In genomic region chr20:22533823-22534751, GRCh38 we compare ENCODE assay signal across 26 cellular contexts. TPM values are rescaled to one million over a fixed set of nuclear protein-coding genes. Genes with fewer than 3 reads are reported as not detected.
A peak's percentile ranks its signal among the peaks of the same experiment; 100 is the strongest.
DNase-seq lines count a peak whose midpoint lies in the region; ATAC-seq and TF ChIP-seq lines count a peak whose summit lies in the region.
"Had no signal": no experiment of that assay in that cellular context is flagged by ENCODE, and none has a peak within 500 bp of the region (broad histone marks: within the 10 kb centered on the region; RNA-seq: fewer than 3 reads in every experiment).

No MANE protein-coding gene starts in this region.

- no peak for TF ChIP-seq POLR2A in body of pancreas (IDR thresholded peaks at IDR 0.05)
- no peak for TF ChIP-seq POLR2A in stomach (IDR thresholded peaks at IDR 0.05)

- H3K9me3 ChIP-seq in body of pancreas (peaks cover 0 to 3% (median 0%) of the 10 kb centered on the region in 3 donors), stomach (no peaks in the 10 kb centered on the region)
- H3K9me3 ChIP-seq: A549; BLaER1 treated with 17β-estradiol and CSF1 and Interleukin-3, amounts not matched to agents 10 nM and 100 nM; HAP-1 had no signal

- DNase-seq in NCI-H146 treated with DMSO at 0.1 percent for 48 hours (lab: John Stamatoyannopoulos, UW; ENCODE audit: unreplicated experiment) (peak; percentile 27), body of pancreas (peak in 3 of 4 donors; percentile 37 to 49 (median 46)), mucosa of gallbladder (ENCODE audit: low spot score) (peak; percentile 72), stomach (peak; percentile 56), midbrain (lab: John Stamatoyannopoulos, UW) (no peak), anterior cingulate cortex (lab: John Stamatoyannopoulos, UW) (no peak)
- DNase-seq: AML-193; CD4-positive, alpha-beta T cell; GOT3; HFFc6; MM.1S; NCI-H1694 treated with DMSO at 0.1 percent for 48 hours; NCI-H2081; NCI-H2171; NCI-H226; NCI-H524; NCI-H774; NK-92 treated with Interleukin-12 subunit alpha and Interleukin-12 subunit beta, amount 100 ng/mL, for 24 hours; RPMI8226; SHP77 treated with DMSO at 0.1 percent for 48 hours had no signal

- intact Hi-C loops in body of pancreas (cut with DNase I) (no loop called here), stomach (cut with DNase I; ENCODE audit: low total_unique reads) (no loop called here)

- H3K27me3 ChIP-seq in body of pancreas: no peaks in the 10 kb centered on the region
- H3K27me3 ChIP-seq in stomach: no peaks in the 10 kb centered on the region
- H3K27me3 ChIP-seq: BLaER1 treated with 17β-estradiol and CSF1 and Interleukin-3, amounts not matched to agents 10 nM and 100 nM had no signal

- H3K4me1 ChIP-seq in body of pancreas: peaks cover 20% of the 10 kb centered on the region
- peaks cover 0 to 4% (median 0%) of the 10 kb centered on the region in 4 donors for H3K4me1 ChIP-seq in stomach
- H3K4me1 ChIP-seq: BLaER1 treated with 17β-estradiol and CSF1 and Interleukin-3, amounts not matched to agents 10 nM and 100 nM; HAP-1 had no signal

- H3K4me3 ChIP-seq in body of pancreas: no peak overlapping the region
- H3K4me3 ChIP-seq in stomach: no peak overlapping the region
- H3K4me3 ChIP-seq: A549; BLaER1 treated with 17β-estradiol and CSF1 and Interleukin-3, amounts not matched to agents 10 nM and 100 nM; HAP-1 had no signal

- H3K27ac ChIP-seq in body of pancreas (peak overlapping the region in 3 of 4 donors; percentile 19 to 36 (median 33)), stomach (peak overlapping the region in 4 of 5 donors; percentile 18 to 31 (median 26))
- H3K27ac ChIP-seq: A549; BLaER1 treated with 17β-estradiol and CSF1 and Interleukin-3, amounts not matched to agents 10 nM and 100 nM; KMS-11 had no signal

- no peaks in the 10 kb centered on the region for H3K36me3 ChIP-seq in body of pancreas (replicated peaks in 1 of 2; ENCODE audit: insufficient read depth in 1 of 2, low read depth in 2 of 2)
- no peaks in the 10 kb centered on the region for H3K36me3 ChIP-seq in stomach
- H3K36me3 ChIP-seq: BLaER1 treated with 17β-estradiol and CSF1 and Interleukin-3, amounts not matched to agents 10 nM and 100 nM; HAP-1 had no signal

- TF ChIP-seq CTCF in body of pancreas (IDR thresholded peaks at IDR 0.05) (no peak), stomach (IDR thresholded peaks at IDR 0.05) (no peak)

- 48 to 59% methylated on average over 10 of the region's 10 CpGs for WGBS in body of pancreas, 2 donors
- 54 to 74% (median 65%) methylated on average over 10 of the region's 10 CpGs for WGBS in stomach, 5 donors

- TF ChIP-seq EP300 in stomach (IDR thresholded peaks at IDR 0.05): no peak

- peak; percentile 72 for ATAC-seq in body of pancreas
- no peak for ATAC-seq in HG02571 (IDR thresholded peaks at IDR 0.05; ENCODE audit: unreplicated experiment)
- ATAC-seq: A549 had no signal

RNA-seq across cellular contexts. Expression of gene FOXA2, which starts 50.3 kb away (rescaled TPM):
- total RNA-seq in body of pancreas (10 to 100 TPM; 42.5 to 63.3 TPM), mucosa of gallbladder (35.6 TPM), stomach (10 to 100 TPM in 4 of 5 donors, 1 to 10 TPM in 1; 7.5 to 62.0 (median 26.1) TPM)
- polyA plus RNA-seq in stomach: 10 to 100 TPM in 2 of 3 donors, 1 to 10 TPM in 1; 9.4 to 32.7 (median 13.3) TPM
- total RNA-seq: CD4-positive, alpha-beta T cell; HFFc6 had no signal
- polyA plus RNA-seq: IgD-negative memory B cell had no signal

Comparison
In these comparisons a context has a peak if more than half of its experiments do, and no peak if none do; other contexts are left out.
1. DNase-seq: peak in NCI-H146 treated with DMSO at 0.1 percent for 48 hours (single experiment), body of pancreas (3 of 4), mucosa of gallbladder (single experiment) and stomach (single experiment); none in midbrain (single experiment) and anterior cingulate cortex (0 of 58).